In genomic region chr12:57434517-57435223, GRCh38 we compare ENCODE assay signal across 1 cellular context.
TF ChIP-seq lines count a peak whose summit lies in the region.

TSS of gene INHBC (plus strand) at chr12:57434784. CDS start at chr12:57434887, 103 bp downstream.

TF ChIP-seq in HepG2, 621 proteins besides CTCF, POLR2A, EP300 and RAD21 (continued from another document and continues in another):
- TF ChIP-seq ZBTB40 (IDR thresholded peaks at IDR 0.05) (no peak), ZBTB40 (CRISPR knock-in tag; IDR thresholded peaks at IDR 0.05) (peak; percentile 65), ZKSCAN5 (CRISPR knock-in tag; IDR thresholded peaks at IDR 0.05) (no peak), ZNF777 (CRISPR knock-in tag; IDR thresholded peaks at IDR 0.05) (no peak), ONECUT2 (CRISPR knock-in tag; IDR thresholded peaks at IDR 0.05) (no peak), DMAP1 (CRISPR knock-in tag; IDR thresholded peaks at IDR 0.05) (no peak), MXD3 (CRISPR knock-in tag; IDR thresholded peaks at IDR 0.05) (no peak), MBD4 (IDR thresholded peaks at IDR 0.05; ENCODE audit: borderline replicate concordance, low read length) (no peak), NFIB (CRISPR knock-in tag; IDR thresholded peaks at IDR 0.05; ENCODE audit: borderline replicate concordance) (no peak), ZNF432 (CRISPR knock-in tag; IDR thresholded peaks at IDR 0.05; ENCODE audit: borderline replicate concordance) (no peak), TBX3 (IDR thresholded peaks at IDR 0.05; ENCODE audit: borderline replicate concordance) (no peak), TBP (CRISPR knock-in tag; IDR thresholded peaks at IDR 0.05) (no peak), SIN3B (IDR thresholded peaks at IDR 0.05; ENCODE audit: low read length) (no peak), NR2F6 (IDR thresholded peaks at IDR 0.05) (0 out of 2 replicates have a peak, but pooled peaks have one; percentile 39), NR2F6 (CRISPR knock-in tag; IDR thresholded peaks at IDR 0.05) (peak; percentile 59), CEBPZ (IDR thresholded peaks at IDR 0.05; ENCODE audit: low read length) (no peak), ZBTB1 (CRISPR knock-in tag; IDR thresholded peaks at IDR 0.05; ENCODE audit: borderline replicate concordance) (no peak), ZBTB14 (CRISPR knock-in tag; IDR thresholded peaks at IDR 0.05) (no peak), ZNF34 (CRISPR knock-in tag; IDR thresholded peaks at IDR 0.05; ENCODE audit: borderline replicate concordance) (peak; percentile 73; the same call in 1 of the 2 replicates), RERE (CRISPR knock-in tag; IDR thresholded peaks at IDR 0.05; ENCODE audit: low read depth) (no peak), DNMT3B (CRISPR knock-in tag; conservative IDR thresholded peaks at IDR 0.05) (no peak), ZFAT (CRISPR knock-in tag; conservative IDR thresholded peaks at IDR 0.05) (no peak), TIGD3 (CRISPR knock-in tag; IDR thresholded peaks at IDR 0.05; ENCODE audit: borderline replicate concordance) (no peak), ZIK1 (CRISPR knock-in tag; IDR thresholded peaks at IDR 0.05; ENCODE audit: borderline replicate concordance, low read depth) (no peak), RELA (CRISPR knock-in tag; IDR thresholded peaks at IDR 0.05) (peak; percentile 84; the same call in 1 of the 2 replicates), ZNF10 (CRISPR knock-in tag; IDR thresholded peaks at IDR 0.05; ENCODE audit: borderline replicate concordance, low read depth) (no peak), SAP130 (CRISPR knock-in tag; IDR thresholded peaks at IDR 0.05; ENCODE audit: low read depth) (peak; percentile 38), TRAFD1 (CRISPR knock-in tag; IDR thresholded peaks at IDR 0.05; ENCODE audit: borderline replicate concordance) (no peak), CSRNP2 (CRISPR knock-in tag; conservative IDR thresholded peaks at IDR 0.05; ENCODE audit: low read depth) (no peak), ZNF761 (CRISPR knock-in tag; conservative IDR thresholded peaks at IDR 0.05) (0 out of 2 replicates have a peak, but pooled peaks have one; percentile 50), HNRNPH1 (optimal IDR thresholded peaks at IDR 0.05; ENCODE audit: low read depth, low read length) (no peak)
